9 cellular contexts compared by ENCODE assay signal in the genomic region with DNA sequence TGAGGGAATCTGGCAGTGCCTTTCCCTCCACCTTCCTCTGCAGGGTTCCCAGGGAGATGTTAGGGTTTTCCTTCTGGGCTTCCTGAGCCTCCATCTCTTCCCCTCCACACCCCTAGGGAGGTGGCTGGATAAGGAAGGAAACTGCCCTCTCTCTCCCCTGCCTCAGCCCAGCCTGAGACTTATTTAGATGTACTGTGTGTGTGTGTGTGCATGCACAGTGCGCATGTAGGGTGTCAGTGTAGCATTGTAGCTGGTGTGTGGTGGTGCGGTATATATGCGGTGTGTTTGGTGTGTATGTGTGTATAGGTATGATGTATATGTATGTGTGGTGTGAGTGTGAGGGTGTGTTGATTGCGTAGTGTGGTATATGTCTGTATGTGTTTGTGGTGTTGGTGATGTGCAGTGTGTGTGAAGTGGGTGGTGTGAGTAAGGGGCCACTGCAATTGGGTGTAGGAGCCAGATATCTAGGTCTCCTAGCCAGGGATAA. TPM values are rescaled to one million over a fixed set of nuclear protein-coding genes. Genes with fewer than 3 reads are reported as not detected.
DNase-seq lines count a peak whose midpoint lies in the region; ATAC-seq and TF ChIP-seq lines count a peak whose summit lies in the region.
"Had no signal": no experiment of that assay in that cellular context is flagged by ENCODE, and none has a peak within 500 bp of the region (broad histone marks: within the 10 kb centered on the region; RNA-seq: fewer than 3 reads in every experiment).

No MANE protein-coding gene starts in this region.

- ATAC-seq in left cardiac atrium (no peak), HG02840 (IDR thresholded peaks at IDR 0.05; ENCODE audit: low FRiP score, unreplicated experiment) (no peak)

- peaks cover 46% of the 10 kb centered on the region for H3K27me3 Mint-ChIP-seq in chondrocyte (ENCODE audit: low read depth)
- peaks cover 15% of the 10 kb centered on the region for H3K27me3 Mint-ChIP-seq in nephron (ENCODE audit: low read depth)

- H3K36me3 Mint-ChIP-seq in chondrocyte (ENCODE audit: low read depth) (no peaks in the 10 kb centered on the region), nephron (ENCODE audit: low read depth) (no peaks in the 10 kb centered on the region)
- H3K36me3 Mint-ChIP-seq: stimulated activated naive B cell treated with anti-CD40 and anti-IgM and Interleukin-4, amounts not matched to agents 10 μg/mL and 1 μg/mL and 100 μg/mL, for 72 hours had no signal

- peak overlapping the region; percentile 16 to 63 for H3K4me3 ChIP-seq in right atrium auricular region

- TF ChIP-seq CTCF in right atrium auricular region (IDR thresholded peaks at IDR 0.05) (no peak), chondrocyte (IDR thresholded peaks at IDR 0.05) (no peak), nephron (IDR thresholded peaks at IDR 0.05; ENCODE audit: unreplicated experiment in 3 of 3) (no peak)

- peaks cover 0 to 67% of the 10 kb centered on the region in 2 donors for H3K4me1 ChIP-seq in right atrium auricular region

- intact Hi-C loops in left cardiac atrium (cut with DNase I): no loop called here
- intact Hi-C loops in posterior cingulate gyrus (cut with DNase I): no loop called here

- H3K4me3 Mint-ChIP-seq in chondrocyte (ENCODE audit: unreplicated experiment) (peak overlapping the region; percentile 35), nephron (peak overlapping the region; percentile 72 to 87 (median 82))

- no peaks in the 10 kb centered on the region for H3K9me3 ChIP-seq in right atrium auricular region

- no peaks in the 10 kb centered on the region for H3K9me3 Mint-ChIP-seq in chondrocyte (ENCODE audit: low read depth)
- H3K9me3 Mint-ChIP-seq in nephron: no peaks in the 10 kb centered on the region
- H3K9me3 Mint-ChIP-seq: stimulated activated naive B cell treated with anti-CD40 and anti-IgM and Interleukin-4, amounts not matched to agents 10 μg/mL and 1 μg/mL and 100 μg/mL, for 72 hours had no signal

- DNase-seq in right atrium auricular region (ENCODE audit: low spot score) (no peak), left cardiac atrium (no peak), chondrocyte (ENCODE audit: low spot score) (no peak), posterior cingulate gyrus (no peak), NCI-H1105 (lab: John Stamatoyannopoulos, UW) (no peak), EL (no peak)
- DNase-seq: stimulated activated naive B cell treated with anti-CD40 and anti-IgM and Interleukin-4, amounts not matched to agents 10 μg/mL and 1 μg/mL and 100 μg/mL, for 72 hours had no signal

- H3K4me1 Mint-ChIP-seq in chondrocyte (ENCODE audit: low read depth) (peaks cover 18% of the 10 kb centered on the region), nephron (peaks cover 70% of the 10 kb centered on the region)

- H3K27me3 ChIP-seq in right atrium auricular region: no peaks in the 10 kb centered on the region

- peak overlapping the region; percentile 63 to 83 for H3K27ac ChIP-seq in right atrium auricular region

- H3K36me3 ChIP-seq in right atrium auricular region: no peaks in the 10 kb centered on the region

- H3K27ac Mint-ChIP-seq in chondrocyte (ENCODE audit: unreplicated experiment): no peak overlapping the region
- H3K27ac Mint-ChIP-seq in nephron: peak overlapping the region in 2 of 3 experiments; percentile 27 to 32
- H3K27ac Mint-ChIP-seq: stimulated activated naive B cell treated with anti-CD40 and anti-IgM and Interleukin-4, amounts not matched to agents 10 μg/mL and 1 μg/mL and 100 μg/mL, for 72 hours had no signal

RNA-seq across cellular contexts. Expression of a gene that starts 1.5 kb away (rescaled TPM):
- total RNA-seq in right atrium auricular region (10 to 100 TPM; 28.6 to 42.6 TPM), left cardiac atrium (10 to 100 TPM; 31.2 to 37.6 TPM), chondrocyte (0.53 to 3.0 TPM (median 2.8 TPM) in 3 replicates)

RNA-seq across cellular contexts. Expression of a gene that starts 50.4 kb away (rescaled TPM):
- under 1 TPM; 0.59 to 0.78 TPM for total RNA-seq in right atrium auricular region
- total RNA-seq in left cardiac atrium: 1 to 10 TPM; 1.6 to 1.9 TPM
- total RNA-seq in chondrocyte: not detected in 3 replicates

RNA-seq across cellular contexts. Expression of a gene that starts 54.2 kb away (rescaled TPM):
- total RNA-seq in right atrium auricular region: not detected
- total RNA-seq in left cardiac atrium: under 1 TPM; 0.15 to 0.16 TPM
- not detected in 3 replicates for total RNA-seq in chondrocyte
